Comparison of ENCODE assay signal across 9 cellular contexts in the genomic region with DNA sequence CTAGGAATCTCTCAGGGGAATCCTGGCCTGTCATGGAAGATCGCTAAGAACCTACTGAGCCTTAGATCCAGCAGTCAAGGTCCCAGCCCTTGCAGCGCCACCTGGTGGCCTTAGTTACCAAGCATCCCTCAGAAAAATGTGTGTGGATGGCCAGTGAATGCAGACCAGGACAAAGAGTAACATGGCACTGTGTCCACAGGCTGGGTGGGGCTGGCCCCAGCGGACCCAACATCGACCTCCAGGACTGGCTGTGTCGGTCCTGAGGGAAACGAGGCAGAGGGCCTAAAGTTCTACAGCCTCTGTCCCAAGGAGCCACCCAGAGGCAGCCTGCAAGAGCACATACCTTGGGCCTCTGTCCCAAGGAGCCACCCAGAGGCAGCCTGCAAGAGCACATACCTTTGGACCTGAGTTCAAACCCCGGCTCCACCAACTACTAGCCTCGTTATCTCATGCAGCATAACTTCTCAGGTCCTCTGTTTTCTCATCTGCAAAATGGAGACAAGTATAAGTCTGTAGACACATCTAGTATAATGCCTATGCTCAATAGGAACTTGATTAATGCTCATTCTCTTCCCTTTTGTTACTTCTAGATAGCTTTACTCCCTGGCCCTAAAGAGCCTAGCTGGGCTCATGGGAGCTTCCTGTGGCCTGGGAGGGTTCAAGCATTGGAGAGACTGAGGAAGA. TPM values are rescaled to one million over a fixed set of nuclear protein-coding genes. Genes with fewer than 3 reads are reported as not detected.
DNase-seq lines count a peak whose midpoint lies in the region; ATAC-seq and TF ChIP-seq lines count a peak whose summit lies in the region.
"Had no signal": no experiment of that assay in that cellular context is flagged by ENCODE, and none has a peak within 500 bp of the region (broad histone marks: within the 10 kb centered on the region; RNA-seq: fewer than 3 reads in every experiment).

No MANE protein-coding gene starts in this region.

- dilution Hi-C loops in IMR-90 (cut with HindIII; ENCODE audit: low sequenced_read_pairs, unreplicated experiment): no loop called here

- H3K4me2 ChIP-seq in IMR-90 (ENCODE audit: low read depth, low read length) (no peak overlapping the region), OCI-LY3 (ENCODE audit: low read length) (peak overlapping the region; percentile 38; the same call in 1 of the 2 replicates)

- H3K9me3 Mint-ChIP-seq in naive thymus-derived CD4-positive, alpha-beta T cell: no peaks in the 10 kb centered on the region
- H3K9me3 Mint-ChIP-seq in stimulated activated memory B cell treated with anti-CD40 and anti-IgM and Interleukin-4, amounts not matched to agents 10 μg/mL and 1 μg/mL and 100 μg/mL, for 72 hours: no peaks in the 10 kb centered on the region

- peak overlapping the region; percentile 75 to 98 (median 88) for H3K27ac Mint-ChIP-seq in naive thymus-derived CD4-positive, alpha-beta T cell
- H3K27ac Mint-ChIP-seq in stimulated activated memory B cell treated with anti-CD40 and anti-IgM and Interleukin-4, amounts not matched to agents 10 μg/mL and 1 μg/mL and 100 μg/mL, for 72 hours: no peak overlapping the region

- H3K9me1 ChIP-seq in IMR-90 (ENCODE audit: insufficient read depth, low read length): peaks cover 7% of the 10 kb centered on the region; the same call in 1 of the 2 replicates

- peak; percentile 85 for TF ChIP-seq CTCF in IMR-90 (conservative IDR thresholded peaks at IDR 0.05; ENCODE audit: low read depth, low read length)
- TF ChIP-seq CTCF in OCI-LY3 (IDR thresholded peaks at IDR 0.05; ENCODE audit: low read depth, low read length): peak; percentile 99
- TF ChIP-seq CTCF in esophagus muscularis mucosa (IDR thresholded peaks at IDR 0.05): peak; percentile 76 to 93 (median 79)

- H4K5ac ChIP-seq in IMR-90 (ENCODE audit: low read depth, low read length): no peak overlapping the region

- TF ChIP-seq POLR2A in IMR-90 (IDR thresholded peaks at IDR 0.05; ENCODE audit: low read depth, low read length) (no peak), esophagus muscularis mucosa (IDR thresholded peaks at IDR 0.05; ENCODE audit: low read depth) (no peak)

- no peak overlapping the region for H3K18ac ChIP-seq in IMR-90 (ENCODE audit: low read depth, low read length)

- no peak overlapping the region for H2AK9ac ChIP-seq in IMR-90 (replicated peaks; ENCODE audit: low read depth, low read length, poor library complexity)

- H3K4me3 Mint-ChIP-seq in naive thymus-derived CD4-positive, alpha-beta T cell: peak overlapping the region in 9 of 10 donors; percentile 12 to 82 (median 45)
- no peak overlapping the region for H3K4me3 Mint-ChIP-seq in stimulated activated memory B cell treated with anti-CD40 and anti-IgM and Interleukin-4, amounts not matched to agents 10 μg/mL and 1 μg/mL and 100 μg/mL, for 72 hours

- no peaks in the 10 kb centered on the region for H3K27me3 Mint-ChIP-seq in naive thymus-derived CD4-positive, alpha-beta T cell
- H3K27me3 Mint-ChIP-seq in stimulated activated memory B cell treated with anti-CD40 and anti-IgM and Interleukin-4, amounts not matched to agents 10 μg/mL and 1 μg/mL and 100 μg/mL, for 72 hours: no peaks in the 10 kb centered on the region

- ATAC-seq in IMR-90 (ENCODE audit: low read depth) (peak; percentile 98), GM18873 (IDR thresholded peaks at IDR 0.05; ENCODE audit: low FRiP score, unreplicated experiment) (no peak)
- ATAC-seq in naive thymus-derived CD4-positive, alpha-beta T cell: peak; percentile 60
- peak; percentile 64 for ATAC-seq in stimulated activated memory B cell treated with anti-CD40 and anti-IgM and Interleukin-4, amounts not matched to agents 10 μg/mL and 1 μg/mL and 100 μg/mL, for 72 hours

- POLR2A ChIA-PET in IMR-90 (lab: Charles Lee; ENCODE audit: unreplicated experiment): no interaction called here
- POLR2A ChIA-PET in naive thymus-derived CD4-positive, alpha-beta T cell (lab: Charles Lee): interaction anchor here (0.7 to 1.6 kb wide), 2 partner anchors 51 to 60 kb away, joined by 3 read pairs; no protein-coding TSS in a partner anchor

- no peak overlapping the region for H2BK120ac ChIP-seq in IMR-90 (ENCODE audit: low read depth, low read length)

- H2BK15ac ChIP-seq in IMR-90 (ENCODE audit: low read depth, low read length): no peak overlapping the region

- H2BK5ac ChIP-seq in IMR-90 (ENCODE audit: low read depth, low read length, poor library complexity, severe bottlenecking): no peak overlapping the region

- H3K9me3 ChIP-seq in IMR-90 (ENCODE audit: control insufficient read depth, insufficient read depth, low read length): no peaks in the 10 kb centered on the region
- H3K9me3 ChIP-seq in OCI-LY3 (ENCODE audit: insufficient read depth, low read length): no peaks in the 10 kb centered on the region
- no peaks in the 10 kb centered on the region for H3K9me3 ChIP-seq in esophagus muscularis mucosa
- no peaks in the 10 kb centered on the region for H3K9me3 ChIP-seq in naive thymus-derived CD4-positive, alpha-beta T cell (ENCODE audit: control insufficient read depth in 2 of 3, low read length in 3 of 3)

- H4K20me1 ChIP-seq in IMR-90 (ENCODE audit: insufficient read depth, low read length) (no peaks in the 10 kb centered on the region), OCI-LY3 (ENCODE audit: insufficient read depth, low read length) (no peaks in the 10 kb centered on the region)

- H3K27ac ChIP-seq in IMR-90 (ENCODE audit: insufficient read depth, low read length) (no peak overlapping the region), OCI-LY3 (ENCODE audit: low read length) (no peak overlapping the region), esophagus muscularis mucosa (replicated peaks in 1 of 4) (no peak overlapping the region)
- peak overlapping the region; percentile 54 for H3K27ac ChIP-seq in naive thymus-derived CD4-positive, alpha-beta T cell (ENCODE audit: low read depth, low read length)
- H3K27ac ChIP-seq: SK-N-MC had no signal

- no peaks in the 10 kb centered on the region for H3K79me2 ChIP-seq in OCI-LY3 (ENCODE audit: low read length)

- H3K4me3 ChIP-seq in IMR-90 (ENCODE audit: insufficient read depth, low read depth, low read length) (no peak overlapping the region), OCI-LY3 (ENCODE audit: low read length) (no peak overlapping the region), esophagus muscularis mucosa (no peak overlapping the region)
- H3K4me3 ChIP-seq in naive thymus-derived CD4-positive, alpha-beta T cell (ENCODE audit: low read length): no peak overlapping the region
- H3K4me3 ChIP-seq: SK-N-MC had no signal

- no peak overlapping the region for H4K91ac ChIP-seq in IMR-90 (ENCODE audit: insufficient read depth, low read depth, low read length)

- no peak for TF ChIP-seq EP300 in esophagus muscularis mucosa (IDR thresholded peaks at IDR 0.05)

- no peak overlapping the region for H3K56ac ChIP-seq in IMR-90 (ENCODE audit: extremely low read depth, insufficient read depth, low read length)

- DNase-seq in COLO668 (lab: John Stamatoyannopoulos, UW; ENCODE audit: unreplicated experiment) (peak; percentile 76), IMR-90 (peak; percentile 67), esophagus muscularis mucosa (ENCODE audit: extremely low spot score) (no peak)
- DNase-seq in activated CD8-positive, alpha-beta memory T cell treated with anti-CD3 and anti-CD28 coated beads, Interleukin-2, amount 50 U/mL, for 48 hours: peak; percentile 92
- peak; percentile 33 to 77 (median 59) for DNase-seq in naive thymus-derived CD4-positive, alpha-beta T cell

- H3K14ac ChIP-seq in IMR-90 (replicated peaks; ENCODE audit: low read depth, low read length): no peak overlapping the region

- H3K4ac ChIP-seq in IMR-90 (ENCODE audit: low read depth, low read length): no peak overlapping the region

- TF ChIP-seq RAD21 in IMR-90 (IDR thresholded peaks at IDR 0.05; ENCODE audit: low read length): peak; percentile 81

- no peak overlapping the region for H3K23ac ChIP-seq in IMR-90 (ENCODE audit: low read depth, low read length)

- H3K4me1 Mint-ChIP-seq in naive thymus-derived CD4-positive, alpha-beta T cell: peaks cover 57 to 81% (median 72%) of the 10 kb centered on the region in 7 donors
- H3K4me1 Mint-ChIP-seq in stimulated activated memory B cell treated with anti-CD40 and anti-IgM and Interleukin-4, amounts not matched to agents 10 μg/mL and 1 μg/mL and 100 μg/mL, for 72 hours: peaks cover 68% of the 10 kb centered on the region

- H3K79me1 ChIP-seq in IMR-90 (ENCODE audit: low read depth in 1 of 2, low read length in 2 of 2): no peaks in the 10 kb centered on the region

- intact Hi-C loops in IMR-90 (cut with micrococcal nuclease): loop anchor here (1.0 to 5.0 kb wide), 5 partner anchors 59 to 279 kb away; partner anchors contain the start of genes DAPK2 and HERC1
- intact Hi-C loops in esophagus muscularis mucosa (cut with DNase I): loop anchor here (2.0 to 5.0 kb wide), 2 partner anchors 138 to 156 kb away; partner anchors contain the start of gene DAPK2
- intact Hi-C loops in naive thymus-derived CD4-positive, alpha-beta T cell (cut with micrococcal nuclease): loop anchor here (1.0 to 5.0 kb wide), 10 partner anchors 46 to 281 kb away; partner anchors contain the start of genes DAPK2 (in 2 of the 2) and HERC1 (in 1 of the 2)

- peak overlapping the region; percentile 59 for H2AFZ ChIP-seq in IMR-90 (replicated peaks; ENCODE audit: low read length, poor library complexity)
- no peak overlapping the region; the same call in 1 of the 2 replicates for H2AFZ ChIP-seq in OCI-LY3 (ENCODE audit: low read depth, low read length)

- peaks cover 2% of the 10 kb centered on the region; the same call in 1 of the 2 replicates for H3K4me1 ChIP-seq in IMR-90 (ENCODE audit: control insufficient read depth, insufficient read depth, low read length)
- peaks cover 66% of the 10 kb centered on the region for H3K4me1 ChIP-seq in OCI-LY3 (ENCODE audit: low read length)
- H3K4me1 ChIP-seq in esophagus muscularis mucosa: peaks cover 1 to 14% (median 11%) of the 10 kb centered on the region in 4 donors
- H3K4me1 ChIP-seq in naive thymus-derived CD4-positive, alpha-beta T cell (ENCODE audit: control insufficient read depth in 2 of 2, insufficient read depth in 2 of 2, low read length in 2 of 2): peaks cover 53% of the 10 kb centered on the region in 2 donors

- no peak overlapping the region for H4K8ac ChIP-seq in IMR-90 (ENCODE audit: low read depth in 2 of 2, low read length in 2 of 2)

- H3K9ac ChIP-seq in IMR-90 (ENCODE audit: low read depth, low read length) (no peak overlapping the region), OCI-LY3 (ENCODE audit: low read length) (no peak overlapping the region)

- H2BK20ac ChIP-seq in IMR-90 (ENCODE audit: low read depth, low read length): no peak overlapping the region

- in situ Hi-C loops in IMR-90 (cut with MboI; ENCODE audit: low sequenced_read_pairs): loop anchor here (5.0 kb wide), 2 partner anchors 46 to 139 kb away; no protein-coding TSS in a partner anchor

- H3K36me3 ChIP-seq in IMR-90 (ENCODE audit: control insufficient read depth, insufficient read depth, low read length): no peaks in the 10 kb centered on the region
- no peaks in the 10 kb centered on the region for H3K36me3 ChIP-seq in OCI-LY3 (replicated peaks; ENCODE audit: low read depth, low read length)
- no peaks in the 10 kb centered on the region for H3K36me3 ChIP-seq in esophagus muscularis mucosa
- H3K36me3 ChIP-seq in naive thymus-derived CD4-positive, alpha-beta T cell (ENCODE audit: control insufficient read depth in 2 of 3, insufficient read depth in 3 of 3, low read length in 3 of 3): no peaks in the 10 kb centered on the region

- H3K27me3 ChIP-seq in IMR-90 (ENCODE audit: control insufficient read depth, insufficient read depth, low read length) (peaks cover 14% of the 10 kb centered on the region), OCI-LY3 (ENCODE audit: low read depth, low read length) (no peaks in the 10 kb centered on the region), esophagus muscularis mucosa (no peaks in the 10 kb centered on the region)
- H3K27me3 ChIP-seq in naive thymus-derived CD4-positive, alpha-beta T cell (ENCODE audit: control insufficient read depth in 2 of 2, insufficient read depth in 2 of 2, low read length in 2 of 2): no peaks in the 10 kb centered on the region

- CTCF ChIA-PET in IMR-90 (lab: Yijun Ruan, JAX): interaction anchor here (1.0 to 1.3 kb wide), 2 partner anchors 13 to 156 kb away, joined by 3 to 6 read pairs; no protein-coding TSS in a partner anchor
- CTCF ChIA-PET in naive thymus-derived CD4-positive, alpha-beta T cell (lab: Charles Lee): interaction anchor here (0.6 to 3.8 kb wide), 18 partner anchors 8 to 173 kb away, joined by 3 to 32 read pairs (median 4); partner anchors contain the start of gene HERC1

- H3K36me3 Mint-ChIP-seq in naive thymus-derived CD4-positive, alpha-beta T cell: no peaks in the 10 kb centered on the region
- H3K36me3 Mint-ChIP-seq in stimulated activated memory B cell treated with anti-CD40 and anti-IgM and Interleukin-4, amounts not matched to agents 10 μg/mL and 1 μg/mL and 100 μg/mL, for 72 hours: no peaks in the 10 kb centered on the region

- BruUV-seq in IMR-90 (replicated peaks; lab: Mats Ljungman, UMichigan): no TSS peak

- H2AK5ac ChIP-seq in IMR-90 (ENCODE audit: low read depth, low read length): no peak overlapping the region

- WGBS in IMR-90 (ENCODE audit: extremely low coverage in 2 of 2, insufficient read length in 1 of 2), 2 experiments: 27% methylated on average over 6 of the region's 8 CpGs; no CpG with 5 or more reads in 1 of the 2 experiments
- 46% methylated on average over 7 of the region's 8 CpGs for WGBS in esophagus muscularis mucosa

RNA-seq across cellular contexts. Expression of gene HERC1, which starts 57.5 kb away (rescaled TPM):
- total RNA-seq in IMR-90 (2012; rRNA removed) (98.0 and 109 TPM in 2 replicates), esophagus muscularis mucosa (100 to 1,000 TPM in 3 of 4 donors, 10 to 100 TPM in 1; 99.3 to 139 (median 123) TPM)
- 22.0 and 28.6 TPM in 2 replicates for polyA plus RNA-seq in IMR-90 (2012; rRNA removed)
- 13.6 and 14.5 TPM in 2 replicates for polyA plus RNA-seq in IMR-90 (2012; cell fraction: cytosol; rRNA removed)
- 24.4 and 30.1 TPM in 2 replicates for polyA plus RNA-seq in IMR-90 (2012; cell fraction: nucleus; rRNA removed; ENCODE audit: low replicate concordance)
- total RNA-seq in naive thymus-derived CD4-positive, alpha-beta T cell: 100 to 1,000 TPM; 121 to 244 (median 172) TPM
- polyA plus RNA-seq in naive thymus-derived CD4-positive, alpha-beta T cell: 10 to 100 TPM; 37.8 to 45.7 TPM
